Comparison of ENCODE assay signal across 14 cellular contexts in the genomic region with DNA sequence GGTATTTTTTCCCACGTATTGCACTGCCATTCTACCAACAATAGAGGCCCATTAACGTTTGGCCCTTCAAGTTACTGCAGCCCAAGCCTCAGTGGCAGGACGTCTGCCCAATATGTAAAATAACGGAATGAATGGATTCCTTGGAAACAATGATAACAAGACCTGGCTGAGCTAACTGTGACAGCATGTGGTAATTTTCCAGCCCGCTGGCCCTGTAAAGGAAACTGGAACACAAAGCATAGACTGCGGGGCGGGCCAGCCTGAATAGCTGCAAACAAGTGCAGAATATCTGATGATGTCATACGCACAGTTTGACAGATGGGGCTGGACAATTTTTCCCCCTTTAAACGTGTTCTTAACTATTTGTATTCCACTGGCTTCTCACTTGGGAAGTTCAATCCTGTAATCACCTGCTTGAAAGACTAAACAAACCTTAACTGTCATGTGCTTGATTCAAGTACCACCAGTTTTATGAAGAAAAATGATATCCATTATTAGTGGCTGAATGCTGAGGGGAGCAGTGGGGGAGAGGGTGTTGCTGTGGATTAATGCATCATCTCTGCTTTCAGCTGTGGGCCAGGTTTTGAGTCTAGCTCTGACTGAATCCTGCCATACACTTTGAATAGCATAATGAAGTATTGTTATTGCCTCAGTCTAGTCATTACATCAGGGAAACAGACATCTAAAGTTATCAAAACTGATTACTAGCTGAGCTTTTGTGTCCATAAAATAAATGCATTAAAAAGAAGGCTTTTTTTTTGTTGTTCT.
DNase-seq lines count a peak whose midpoint lies in the region; ATAC-seq and TF ChIP-seq lines count a peak whose summit lies in the region.
"Had no signal": no experiment of that assay in that cellular context is flagged by ENCODE, and none has a peak within 500 bp of the region (broad histone marks: within the 10 kb centered on the region; RNA-seq: fewer than 3 reads in every experiment).

No MANE protein-coding gene starts in this region.

- peaks cover 33% of the 10 kb centered on the region for H3K4me1 ChIP-seq in HAP-1

- no peak for ATAC-seq in stimulated activated naive B cell treated with anti-CD40 and anti-IgM and Interleukin-4, amounts not matched to agents 10 μg/mL and 1 μg/mL and 100 μg/mL, for 72 hours (replicated peaks)
- ATAC-seq in HG03095 (IDR thresholded peaks at IDR 0.05; ENCODE audit: unreplicated experiment) (no peak), HG02885 (IDR thresholded peaks at IDR 0.05; ENCODE audit: poor library complexity, unreplicated experiment) (no peak)
- ATAC-seq: naive thymus-derived CD4-positive, alpha-beta T cell had no signal

- no peaks in the 10 kb centered on the region for H3K27me3 Mint-ChIP-seq in endothelial cell (ENCODE audit: unreplicated experiment)
- H3K27me3 Mint-ChIP-seq in stimulated activated naive B cell treated with anti-CD40 and anti-IgM and Interleukin-4, amounts not matched to agents 10 μg/mL and 1 μg/mL and 100 μg/mL, for 72 hours, result no peaks in the 10 kb centered on the region
- H3K27me3 Mint-ChIP-seq: CD4-positive, CD25-positive, alpha-beta regulatory T cell had no signal

- H3K4me3 Mint-ChIP-seq in endothelial cell (ENCODE audit: unreplicated experiment), result no peak overlapping the region
- H3K4me3 Mint-ChIP-seq in stimulated activated naive B cell treated with anti-CD40 and anti-IgM and Interleukin-4, amounts not matched to agents 10 μg/mL and 1 μg/mL and 100 μg/mL, for 72 hours, result no peak overlapping the region
- H3K4me3 Mint-ChIP-seq: CD4-positive, CD25-positive, alpha-beta regulatory T cell; naive thymus-derived CD4-positive, alpha-beta T cell had no signal

- H3K9me3 ChIP-seq in HAP-1, result no peaks in the 10 kb centered on the region
- H3K9me3 ChIP-seq: thoracic aorta had no signal

- H3K4me3 ChIP-seq in HAP-1, result no peak overlapping the region
- H3K4me3 ChIP-seq: PC-9, thoracic aorta had no signal

- no peaks in the 10 kb centered on the region for H3K36me3 ChIP-seq in HAP-1 (replicated peaks)
- H3K36me3 ChIP-seq: thoracic aorta had no signal

- peak overlapping the region; percentile 82 for H3K27ac Mint-ChIP-seq in endothelial cell (ENCODE audit: unreplicated experiment)
- H3K27ac Mint-ChIP-seq in stimulated activated naive B cell treated with anti-CD40 and anti-IgM and Interleukin-4, amounts not matched to agents 10 μg/mL and 1 μg/mL and 100 μg/mL, for 72 hours, result no peak overlapping the region
- H3K27ac Mint-ChIP-seq: CD4-positive, CD25-positive, alpha-beta regulatory T cell; naive thymus-derived CD4-positive, alpha-beta T cell had no signal

- H3K4me1 Mint-ChIP-seq in endothelial cell (ENCODE audit: unreplicated experiment), result peaks cover 20% of the 10 kb centered on the region
- H3K4me1 Mint-ChIP-seq in stimulated activated naive B cell treated with anti-CD40 and anti-IgM and Interleukin-4, amounts not matched to agents 10 μg/mL and 1 μg/mL and 100 μg/mL, for 72 hours, result no peaks in the 10 kb centered on the region
- H3K4me1 Mint-ChIP-seq: CD4-positive, CD25-positive, alpha-beta regulatory T cell; naive thymus-derived CD4-positive, alpha-beta T cell had no signal

- peak; percentile 91 to 96 for DNase-seq in HAP-1 (ENCODE audit: low spot score in 2 of 2)
- DNase-seq in NCI-H446 (lab: John Stamatoyannopoulos, UW), result peak; percentile 96 to 97
- peak; percentile 58 for DNase-seq in endothelial cell (ENCODE audit: low spot score)
- peak; percentile 10 for DNase-seq in mucosa of gallbladder (ENCODE audit: low spot score)
- no peak for DNase-seq in stimulated activated naive B cell treated with anti-CD40 and anti-IgM and Interleukin-4, amounts not matched to agents 10 μg/mL and 1 μg/mL and 100 μg/mL, for 72 hours
- no peak for DNase-seq in NCI-H82 treated with DMSO at 0.1 percent for 48 hours (lab: John Stamatoyannopoulos, UW; ENCODE audit: unreplicated experiment)
- DNase-seq: CD4-positive, CD25-positive, alpha-beta regulatory T cell; central memory CD4-positive, alpha-beta T cell; naive thymus-derived CD4-positive, alpha-beta T cell; PC-9; stimulated activated CD4-positive, alpha-beta T cell treated with anti-CD3 and anti-CD28 coated beads, Interleukin-4, amount 100 ng/mL, for 1 hour had no signal

- no peaks in the 10 kb centered on the region for H3K9me3 Mint-ChIP-seq in endothelial cell (ENCODE audit: unreplicated experiment)
- no peaks in the 10 kb centered on the region for H3K9me3 Mint-ChIP-seq in stimulated activated naive B cell treated with anti-CD40 and anti-IgM and Interleukin-4, amounts not matched to agents 10 μg/mL and 1 μg/mL and 100 μg/mL, for 72 hours

- no peaks in the 10 kb centered on the region for H3K27me3 ChIP-seq in HAP-1 (ENCODE audit: low read depth)

- no peaks in the 10 kb centered on the region for H3K36me3 Mint-ChIP-seq in endothelial cell (ENCODE audit: low read depth, unreplicated experiment)
- H3K36me3 Mint-ChIP-seq in stimulated activated naive B cell treated with anti-CD40 and anti-IgM and Interleukin-4, amounts not matched to agents 10 μg/mL and 1 μg/mL and 100 μg/mL, for 72 hours, result no peaks in the 10 kb centered on the region
- H3K36me3 Mint-ChIP-seq: CD4-positive, CD25-positive, alpha-beta regulatory T cell; naive thymus-derived CD4-positive, alpha-beta T cell had no signal

- TF ChIP-seq CTCF in endothelial cell (IDR thresholded peaks at IDR 0.05; ENCODE audit: unreplicated experiment), result no peak

- in situ Hi-C loops in HAP-1 (cut with MboI; ENCODE audit: low sequenced_read_pairs), result loop anchor here (10.0 kb wide), 1 partner anchor 730 kb away; no protein-coding TSS in a partner anchor

Comparison
In these comparisons a context has a peak if more than half of its experiments do, and no peak if none do; other contexts are left out.
1. DNase-seq: peak in HAP-1 (2 of 2), NCI-H446 (2 of 2), endothelial cell (single experiment) and mucosa of gallbladder (single experiment); none in stimulated activated naive B cell treated with anti-CD40 and anti-IgM and Interleukin-4, amounts not matched to agents 10 μg/mL and 1 μg/mL and 100 μg/mL, for 72 hours (single experiment) and NCI-H82 treated with DMSO at 0.1 percent for 48 hours (single experiment).